In the genomic region with DNA sequence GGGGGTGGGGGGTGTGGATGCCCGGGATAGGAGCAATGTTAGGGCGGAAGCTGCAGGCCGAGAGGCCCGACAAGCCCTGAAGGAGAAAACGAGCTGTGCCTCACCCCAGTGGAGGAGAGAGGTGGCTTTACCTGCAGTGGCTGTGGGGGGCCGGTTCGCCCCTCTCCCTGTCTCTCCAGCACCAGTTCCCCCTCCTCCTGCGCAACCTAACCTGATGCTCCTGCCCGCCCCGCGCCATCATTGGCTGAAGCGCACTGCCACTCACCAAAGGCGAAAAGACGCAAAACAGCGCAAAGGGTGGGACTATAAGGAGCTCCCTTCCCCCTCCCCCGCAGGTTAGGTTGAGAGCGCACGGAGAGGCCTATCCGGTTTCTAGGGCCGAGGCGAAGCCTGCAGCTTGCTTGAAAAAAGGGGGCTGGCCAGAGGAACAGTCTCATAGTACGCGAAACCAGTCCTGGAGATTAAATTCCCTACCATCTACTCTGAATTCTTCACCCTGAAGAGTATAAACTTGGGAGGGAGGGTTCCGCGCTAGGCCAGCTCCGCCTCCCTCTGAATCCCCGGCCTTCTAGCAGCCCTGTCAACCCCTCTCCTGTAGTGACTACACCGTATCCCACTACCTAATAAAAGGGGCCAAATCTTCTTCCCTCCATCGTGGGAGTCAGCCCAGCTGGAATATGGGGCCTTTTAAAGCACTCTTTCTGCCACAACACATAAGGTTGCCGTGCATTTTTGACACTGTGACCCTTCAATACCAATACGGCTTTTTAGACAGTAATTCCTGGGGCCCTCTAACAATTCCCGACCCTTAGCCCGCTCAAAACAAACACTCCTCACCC, we compare ENCODE assay signal across 8 cellular contexts. TPM values are rescaled to one million over a fixed set of nuclear protein-coding genes. Genes with fewer than 3 reads are reported as not detected.
DNase-seq lines count a peak whose midpoint lies in the region; ATAC-seq, FAIRE-seq and TF ChIP-seq lines count a peak whose summit lies in the region.

No MANE protein-coding gene starts in this region.

- peak overlapping the region; percentile 89 for H3K4me3 Mint-ChIP-seq in natural killer cell

- FAIRE-seq in H54 (lab: Jason Lieb, UNC): peak; percentile 94

- ATAC-seq in natural killer cell: peak; percentile 98 to 100 (median 99)

- DNase-seq in ELF-1 (ENCODE audit: low read depth, low spot score) (peak; percentile 99), H54 (ENCODE audit: insufficient read length, low spot score) (peak; percentile 55), LoVo (ENCODE audit: low spot score) (peak; percentile 97), RWPE1 (ENCODE audit: low spot score) (peak; percentile 97), fibroblast of peridontal ligament (ENCODE audit: extremely low read depth) (peak; percentile 99), natural killer cell (peak; percentile 98)
- DNase-seq in activated T-helper 9 cell treated with anti-CD3 and anti-CD28 coated beads, Interleukin-2, amount 50 U/mL, for 16 hours (ENCODE audit: low read depth): peak; percentile 97
- DNase-seq in stimulated activated naive CD4-positive, alpha-beta T cell (lab: John Stamatoyannopoulos, UW): peak; percentile 96 to 99 (median 98)

- no peaks in the 10 kb centered on the region for H3K9me3 Mint-ChIP-seq in natural killer cell

- 0 out of 2 replicates have a peak, but pooled peaks have one; percentile 20 for TF ChIP-seq POLR2A in H54 (IDR thresholded peaks at IDR 0.05; ENCODE audit: low read depth, low read length)

- intact Hi-C loops in natural killer cell (cut with micrococcal nuclease): loop anchor here (1.0 to 2.0 kb wide), 6 partner anchors 19 to 168 kb away; partner anchors contain the start of genes CHD8, HNRNPC, SUPT16H and TOX4

- no peak for TF ChIP-seq CTCF in RWPE1 (conservative IDR thresholded peaks at IDR 0.05; ENCODE audit: low read depth)
- no peak for TF ChIP-seq CTCF in natural killer cell (IDR thresholded peaks at IDR 0.05)

- H3K4me1 Mint-ChIP-seq in natural killer cell: peaks cover 40 to 62% of the 10 kb centered on the region in 2 donors

- no peaks in the 10 kb centered on the region for H3K36me3 Mint-ChIP-seq in natural killer cell

- POLR2A ChIA-PET in RWPE1 (lab: Yijun Ruan, JAX; ENCODE audit: low non-redundant PET): interaction anchor here (0.5 to 2.0 kb wide), 2 partner anchors 19 to 21 kb away, joined by 4 to 9 read pairs; partner anchors contain the start of gene CHD8

- peak overlapping the region; percentile 93 for H3K27ac ChIP-seq in RWPE1

- H3K27ac Mint-ChIP-seq in natural killer cell: peak overlapping the region; percentile 86 to 96

- CTCF ChIA-PET in RWPE1 (lab: Yijun Ruan, JAX): interaction anchor here (0.6 kb wide), 2 partner anchors 18 to 72 kb away, joined by 3 to 4 read pairs; no protein-coding TSS in a partner anchor

- H3K27me3 Mint-ChIP-seq in natural killer cell (ENCODE audit: low read depth in 2 of 2): no peaks in the 10 kb centered on the region

RNA-seq across cellular contexts. Expression of gene CHD8, which starts 18.6 kb away (rescaled TPM):
- total RNA-seq in natural killer cell: 100 to 1,000 TPM; 150 to 167 (median 162) TPM

RNA-seq across cellular contexts. Expression of gene RAB2B, which starts 39.5 kb away (rescaled TPM):
- total RNA-seq in natural killer cell: 10 to 100 TPM; 43.3 to 64.7 (median 50.9) TPM

RNA-seq across cellular contexts. Expression of gene TOX4, which starts 39.7 kb away (rescaled TPM):
- 100 to 1,000 TPM; 103 to 123 (median 123) TPM for total RNA-seq in natural killer cell

RNA-seq across cellular contexts. Expression of gene SUPT16H, which starts 53.5 kb away (rescaled TPM):
- total RNA-seq in natural killer cell: 10 to 100 TPM; 60.3 to 72.6 (median 65.1) TPM

Comparison
In these comparisons a context has a peak if more than half of its experiments do, and no peak if none do; other contexts are left out.
1. Peak in every context shown above with its lines: DNase-seq, ATAC-seq and H3K27ac ChIP-seq.